In the genomic region with DNA sequence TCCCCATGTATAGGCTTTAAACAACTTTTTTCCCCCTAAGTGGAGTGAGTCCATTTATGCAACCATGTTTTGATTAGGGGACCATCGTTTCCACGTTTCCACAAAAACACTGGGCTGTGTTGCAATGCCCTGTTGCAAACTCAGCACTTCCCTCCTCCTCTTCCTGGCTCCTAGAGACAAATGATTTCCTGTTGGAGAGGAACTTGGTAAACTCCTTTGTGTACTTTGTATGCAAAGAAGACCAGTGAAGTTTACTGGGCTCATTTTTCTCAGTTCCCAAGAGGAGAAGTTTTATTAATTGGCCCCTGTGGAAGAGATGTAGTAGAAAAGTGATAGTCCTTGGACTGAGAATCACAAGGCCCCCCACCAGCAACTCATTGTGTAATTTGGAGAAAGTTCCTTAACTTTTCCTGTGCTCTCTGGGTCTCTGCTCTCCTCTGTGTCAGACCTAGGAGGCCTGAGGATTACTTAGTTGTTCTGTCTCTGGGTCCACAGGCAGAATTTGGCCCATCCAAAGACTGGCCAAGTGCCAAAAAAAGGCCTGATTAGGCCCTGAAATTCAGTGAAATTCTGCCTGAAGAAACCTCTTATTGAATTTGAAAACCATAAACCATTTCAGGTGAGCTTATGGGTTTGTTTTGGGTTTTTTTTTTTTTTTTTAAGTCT, we compare ENCODE assay signal across 9 cellular contexts.
DNase-seq lines count a peak whose midpoint lies in the region; ATAC-seq and TF ChIP-seq lines count a peak whose summit lies in the region.
"Had no signal": no experiment of that assay in that cellular context is flagged by ENCODE, and none has a peak within 500 bp of the region (broad histone marks: within the 10 kb centered on the region; RNA-seq: fewer than 3 reads in every experiment).

No MANE protein-coding gene starts in this region.

- ATAC-seq in effector memory CD8-positive, alpha-beta T cell (replicated peaks): no peak
- no peak for ATAC-seq in HG03196 (IDR thresholded peaks at IDR 0.05; ENCODE audit: unreplicated experiment)

- H3K27ac Mint-ChIP-seq in effector memory CD8-positive, alpha-beta T cell: peak overlapping the region in 1 of 2 donors; percentile 58
- H3K27ac Mint-ChIP-seq: activated naive CD8-positive, alpha-beta T cell treated with anti-CD3 and anti-CD28 coated beads for 36 hours had no signal

- no peaks in the 10 kb centered on the region for H3K9me3 Mint-ChIP-seq in effector memory CD8-positive, alpha-beta T cell
- H3K9me3 Mint-ChIP-seq: activated naive CD8-positive, alpha-beta T cell treated with anti-CD3 and anti-CD28 coated beads for 36 hours had no signal

- H3K4me3 Mint-ChIP-seq in effector memory CD8-positive, alpha-beta T cell: no peak overlapping the region
- H3K4me3 Mint-ChIP-seq: activated naive CD8-positive, alpha-beta T cell treated with anti-CD3 and anti-CD28 coated beads for 36 hours had no signal

- H3K27me3 ChIP-seq in neutrophil: no peaks in the 10 kb centered on the region

- peak overlapping the region; percentile 65 for H3K27ac ChIP-seq in neutrophil

- no peak for TF ChIP-seq CTCF in foreskin fibroblast (IDR thresholded peaks at IDR 0.05; ENCODE audit: low read depth, low read length)
- TF ChIP-seq CTCF in neutrophil (IDR thresholded peaks at IDR 0.05): no peak

- peaks cover 94% of the 10 kb centered on the region for H3K36me3 ChIP-seq in neutrophil

- H3K27me3 Mint-ChIP-seq in effector memory CD8-positive, alpha-beta T cell: no peaks in the 10 kb centered on the region
- H3K27me3 Mint-ChIP-seq: activated naive CD8-positive, alpha-beta T cell treated with anti-CD3 and anti-CD28 coated beads for 36 hours had no signal

- peaks cover 47% of the 10 kb centered on the region for H3K36me3 Mint-ChIP-seq in effector memory CD8-positive, alpha-beta T cell (ENCODE audit: insufficient read depth)

- H3K4me3 ChIP-seq in foreskin fibroblast (ENCODE audit: low read depth in 1 of 2, low read length in 2 of 2) (no peak overlapping the region), neutrophil (ENCODE audit: low read depth in 1 of 2, low read length in 1 of 2) (no peak overlapping the region)

- no peaks in the 10 kb centered on the region for H3K4me1 Mint-ChIP-seq in effector memory CD8-positive, alpha-beta T cell (ENCODE audit: low read depth in 2 of 2)

- H3K9me3 ChIP-seq in neutrophil: no peaks in the 10 kb centered on the region

- DNase-seq in AG20443 (ENCODE audit: low spot score) (peak; percentile 61), SKM-1 (lab: John Stamatoyannopoulos, UW; ENCODE audit: unreplicated experiment) (peak; percentile 27), foreskin fibroblast (peak; percentile 70 to 77), NCI-H1417 (lab: John Stamatoyannopoulos, UW) (no peak), NK-92 (lab: John Stamatoyannopoulos, UW; ENCODE audit: unreplicated experiment) (no peak)
- no peak for DNase-seq in effector memory CD8-positive, alpha-beta T cell
- DNase-seq: activated naive CD8-positive, alpha-beta T cell treated with anti-CD3 and anti-CD28 coated beads for 36 hours had no signal

- peaks cover 7 to 8% of the 10 kb centered on the region in 2 experiments for H3K4me1 ChIP-seq in neutrophil (ENCODE audit: control insufficient read depth in 1 of 2, insufficient read depth in 1 of 2, low read depth in 1 of 2, low read length in 1 of 2)

Comparison
In these comparisons a context has a peak if more than half of its experiments do, and no peak if none do; other contexts are left out.
1. DNase-seq: peak in AG20443 (single experiment), SKM-1 (single experiment) and foreskin fibroblast (2 of 2); none in effector memory CD8-positive, alpha-beta T cell (0 of 3), NCI-H1417 (0 of 3) and NK-92 (single experiment).